15 cellular contexts compared by ENCODE assay signal in genomic region chr2:128449226-128450061, GRCh38.
DNase-seq lines count a peak whose midpoint lies in the region; ATAC-seq and TF ChIP-seq lines count a peak whose summit lies in the region.
"Had no signal": no experiment of that assay in that cellular context is flagged by ENCODE, and none has a peak within 500 bp of the region (broad histone marks: within the 10 kb centered on the region; RNA-seq: fewer than 3 reads in every experiment).

No MANE protein-coding gene starts in this region.

- TF ChIP-seq POLR2A in prostate gland (IDR thresholded peaks at IDR 0.05): no peak

- H3K9me3 ChIP-seq in left ventricle myocardium inferior (replicated peaks): no peaks in the 10 kb centered on the region
- H3K9me3 ChIP-seq in prostate gland: no peaks in the 10 kb centered on the region
- H3K9me3 ChIP-seq: neutrophil had no signal

- H3K27ac ChIP-seq in left ventricle myocardium inferior (replicated peaks): no peak overlapping the region
- no peak overlapping the region for H3K27ac ChIP-seq in prostate gland
- H3K27ac ChIP-seq: neutrophil had no signal

- no peak for TF ChIP-seq CTCF in left ventricle myocardium inferior (IDR thresholded peaks at IDR 0.05; ENCODE audit: borderline replicate concordance)
- no peak for TF ChIP-seq CTCF in neural crest cell (conservative IDR thresholded peaks at IDR 0.05)
- TF ChIP-seq CTCF in prostate gland (IDR thresholded peaks at IDR 0.05): no peak

- peaks cover 2% of the 10 kb centered on the region for H3K27me3 Mint-ChIP-seq in neural crest cell (ENCODE audit: low read depth)

- H3K4me1 ChIP-seq in left ventricle myocardium inferior (peaks cover 8% of the 10 kb centered on the region), prostate gland (replicated peaks) (no peaks in the 10 kb centered on the region)

- H3K27ac Mint-ChIP-seq in neural crest cell (ENCODE audit: unreplicated experiment): peak overlapping the region; percentile 81
- H3K27ac Mint-ChIP-seq: activated T-helper 1 cell treated with anti-CD3 and anti-CD28 coated beads, Interleukin-12 subunit alpha, Interleukin-12 subunit beta, Interleukin-2, Interleukin-4 antibody, amounts not matched to agents 30 ng/mL and 10 ng/mL and 1 ng/mL, durations not matched to agents 14 hours and 24 hours and 36 hours; memory B cell had no signal

- ATAC-seq in Right ventricle myocardium superior (ENCODE audit: poor library complexity) (peak; percentile 63), HG03039 (IDR thresholded peaks at IDR 0.05; ENCODE audit: unreplicated experiment) (no peak)
- ATAC-seq: GM12878 had no signal

- DNase-seq in Right ventricle myocardium superior (peak; percentile 64), left ventricle myocardium inferior (no peak), ecto neural progenitor cell (ENCODE audit: low spot score) (peak; percentile 48), neural crest cell (ENCODE audit: low read depth, low spot score) (no peak), prostate gland (ENCODE audit: low spot score) (no peak), NCI-H2196 (lab: John Stamatoyannopoulos, UW; ENCODE audit: unreplicated experiment) (no peak)
- DNase-seq in activated naive CD4-positive, alpha-beta T cell treated with anti-CD3 and anti-CD28 coated beads, Interleukin-2, amount 50 U/mL, for 16 hours: no peak
- DNase-seq: activated CD4-positive, alpha-beta T cell treated with anti-CD3 and anti-CD28 coated beads, Interleukin-2, amount 50 U/mL, for 1 hour; KG1; SIG-M5 had no signal

- peaks cover 8% of the 10 kb centered on the region for H3K27me3 ChIP-seq in left ventricle myocardium inferior (ENCODE audit: low read depth)
- no peaks in the 10 kb centered on the region for H3K27me3 ChIP-seq in prostate gland (replicated peaks; ENCODE audit: insufficient read depth)
- H3K27me3 ChIP-seq: neutrophil had no signal

- H3K4me3 Mint-ChIP-seq in neural crest cell: no peak overlapping the region
- H3K4me3 Mint-ChIP-seq: activated T-helper 1 cell treated with anti-CD3 and anti-CD28 coated beads, Interleukin-12 subunit alpha, Interleukin-12 subunit beta, Interleukin-2, Interleukin-4 antibody, amounts not matched to agents 30 ng/mL and 10 ng/mL and 1 ng/mL, durations not matched to agents 14 hours and 24 hours and 36 hours; memory B cell had no signal

- no peaks in the 10 kb centered on the region for H3K36me3 Mint-ChIP-seq in neural crest cell (ENCODE audit: low read depth)

- WGBS in prostate gland: 93% methylated on average over 24 of the region's 24 CpGs

- H3K4me3 ChIP-seq in left ventricle myocardium inferior (no peak overlapping the region), prostate gland (no peak overlapping the region)
- H3K4me3 ChIP-seq: GM12878 had no signal

- H3K9me3 Mint-ChIP-seq in neural crest cell: peaks cover 4% of the 10 kb centered on the region
- H3K9me3 Mint-ChIP-seq: activated T-helper 1 cell treated with anti-CD3 and anti-CD28 coated beads, Interleukin-12 subunit alpha, Interleukin-12 subunit beta, Interleukin-2, Interleukin-4 antibody, amounts not matched to agents 30 ng/mL and 10 ng/mL and 1 ng/mL, durations not matched to agents 14 hours and 24 hours and 36 hours had no signal

- H3K4me1 Mint-ChIP-seq in neural crest cell: peaks cover 25% of the 10 kb centered on the region
- H3K4me1 Mint-ChIP-seq: memory B cell had no signal

- intact Hi-C loops in Right ventricle myocardium superior (cut with DNase I): no loop called here
- intact Hi-C loops in left ventricle myocardium inferior (cut with micrococcal nuclease): no loop called here
- intact Hi-C loops in prostate gland (cut with DNase I): no loop called here

- no peaks in the 10 kb centered on the region for H3K36me3 ChIP-seq in left ventricle myocardium inferior
- no peaks in the 10 kb centered on the region for H3K36me3 ChIP-seq in prostate gland
- H3K36me3 ChIP-seq: neutrophil had no signal

Comparison
In these comparisons a context has a peak if more than half of its experiments do, and no peak if none do; other contexts are left out.
1. DNase-seq: peak in Right ventricle myocardium superior (single experiment) and ecto neural progenitor cell (single experiment); none in left ventricle myocardium inferior (single experiment), neural crest cell (single experiment), activated naive CD4-positive, alpha-beta T cell treated with anti-CD3 and anti-CD28 coated beads, Interleukin-2, amount 50 U/mL, for 16 hours (single experiment), prostate gland (single experiment) and NCI-H2196 (single experiment).